4 cellular contexts compared by ENCODE assay signal in the genomic region with DNA sequence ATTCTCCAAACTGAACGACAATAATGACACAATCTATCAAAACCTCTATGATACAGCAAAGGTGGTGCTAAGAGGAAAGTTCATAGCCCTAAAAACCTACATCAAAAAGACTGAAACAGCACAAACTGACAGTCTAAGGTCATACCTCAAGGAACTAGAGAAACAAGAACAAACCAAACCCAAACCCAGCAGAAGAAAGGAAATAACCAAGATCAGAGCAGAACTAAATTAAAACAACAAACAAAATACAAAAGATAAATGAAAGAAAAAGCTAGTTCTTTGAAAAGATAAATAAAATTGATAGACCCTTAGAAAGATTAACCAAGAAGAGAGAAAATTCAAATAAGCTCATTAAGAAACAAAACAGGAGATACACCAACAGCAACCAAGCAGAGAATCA.
DNase-seq lines count a peak whose midpoint lies in the region; ATAC-seq, FAIRE-seq and TF ChIP-seq lines count a peak whose summit lies in the region.
"Not testable (repeated sequence)": the region's sequence is repeated elsewhere in the genome, so short reads cannot be mapped to it uniquely, and the experiment has no call there.

No MANE protein-coding gene starts in this region.

- not testable (repeated sequence) for H3K4me3 ChIP-seq in HepG2 (replicated peaks in 1 of 3; ENCODE audit: insufficient read depth in 1 of 3, low read depth in 2 of 3, low read length in 3 of 3)

- H3K27ac ChIP-seq in HepG2 (ENCODE audit: extremely low read length, insufficient read depth, low read length), result not testable (repeated sequence)

- BruUV-seq in HepG2 (replicated peaks; lab: Mats Ljungman, UMichigan), result not testable (repeated sequence)

- not testable (repeated sequence) for TF ChIP-seq CTCF in HepG2 (CRISPR knock-in tag; IDR thresholded peaks at IDR 0.05)

- not testable (repeated sequence) for H3K27me3 Mint-ChIP-seq in T-helper 2 cell treated with Interferon-gamma antibody and Interleukin-4, amounts not matched to agents 5 μg/mL and 100 μg/mL, for 36 hours (ENCODE audit: low read depth); activated T-helper 1 cell treated with anti-CD3 and anti-CD28 coated beads, Interleukin-12 subunit alpha, Interleukin-12 subunit beta, Interleukin-2, Interleukin-4 antibody, amounts not matched to agents 30 ng/mL and 10 ng/mL and 1 ng/mL, durations not matched to agents 14 hours and 24 hours and 36 hours (ENCODE audit: insufficient read depth); activated naive CD8-positive, alpha-beta T cell treated with anti-CD3 and anti-CD28 coated beads, Interleukin-2, amount 10 ng/mL, durations not matched to agents 7 days and 5 days

- TF ChIP-seq POLR2A in HepG2 (IDR thresholded peaks at IDR 0.05; ENCODE audit: insufficient read depth in 1 of 2, low read depth in 2 of 2, low read length in 2 of 2), result not testable (repeated sequence)

- not testable (repeated sequence) for TF ChIP-seq EP300 in HepG2 (IDR thresholded peaks at IDR 0.05; ENCODE audit: low read depth in 2 of 2, low read length in 2 of 2); HepG2 (CRISPR knock-in tag; IDR thresholded peaks at IDR 0.05; ENCODE audit: borderline replicate concordance)

- CTCF ChIA-PET in HepG2 (lab: Yijun Ruan, JAX; ENCODE audit: low intra/inter-chr PET ratio, low total read pairs), result not testable (repeated sequence)

- peak overlapping the region; percentile 22 for H3K27ac Mint-ChIP-seq in T-helper 2 cell treated with Interferon-gamma antibody and Interleukin-4, amounts not matched to agents 5 μg/mL and 100 μg/mL, for 36 hours
- peak overlapping the region; percentile 5 for H3K27ac Mint-ChIP-seq in activated T-helper 1 cell treated with anti-CD3 and anti-CD28 coated beads, Interleukin-12 subunit alpha, Interleukin-12 subunit beta, Interleukin-2, Interleukin-4 antibody, amounts not matched to agents 30 ng/mL and 10 ng/mL and 1 ng/mL, durations not matched to agents 14 hours and 24 hours and 36 hours
- peak overlapping the region; percentile 42 for H3K27ac Mint-ChIP-seq in activated naive CD8-positive, alpha-beta T cell treated with anti-CD3 and anti-CD28 coated beads, Interleukin-2, amount 10 ng/mL, durations not matched to agents 7 days and 5 days

- TF ChIP-seq RAD21 in HepG2 (CRISPR knock-in tag; IDR thresholded peaks at IDR 0.05), result not testable (repeated sequence)

- 96% methylated on average over 1 of the region's 1 CpG for WGBS in HepG2 (ENCODE audit: low lambda C conversion rate)

- not testable (repeated sequence) for H3K9me3 Mint-ChIP-seq in T-helper 2 cell treated with Interferon-gamma antibody and Interleukin-4, amounts not matched to agents 5 μg/mL and 100 μg/mL, for 36 hours; activated T-helper 1 cell treated with anti-CD3 and anti-CD28 coated beads, Interleukin-12 subunit alpha, Interleukin-12 subunit beta, Interleukin-2, Interleukin-4 antibody, amounts not matched to agents 30 ng/mL and 10 ng/mL and 1 ng/mL, durations not matched to agents 14 hours and 24 hours and 36 hours; activated naive CD8-positive, alpha-beta T cell treated with anti-CD3 and anti-CD28 coated beads, Interleukin-2, amount 10 ng/mL, durations not matched to agents 7 days and 5 days

- H3K27me3 ChIP-seq in HepG2 (ENCODE audit: control insufficient read depth in 1 of 2, insufficient read depth in 2 of 2, low read length in 2 of 2), result not testable (repeated sequence)

- H2AFZ ChIP-seq in HepG2 (ENCODE audit: low read length), result not testable (repeated sequence)

- H3K4me3 Mint-ChIP-seq in T-helper 2 cell treated with Interferon-gamma antibody and Interleukin-4, amounts not matched to agents 5 μg/mL and 100 μg/mL, for 36 hours; activated T-helper 1 cell treated with anti-CD3 and anti-CD28 coated beads, Interleukin-12 subunit alpha, Interleukin-12 subunit beta, Interleukin-2, Interleukin-4 antibody, amounts not matched to agents 30 ng/mL and 10 ng/mL and 1 ng/mL, durations not matched to agents 14 hours and 24 hours and 36 hours: not testable (repeated sequence)
- H3K4me3 Mint-ChIP-seq in activated naive CD8-positive, alpha-beta T cell treated with anti-CD3 and anti-CD28 coated beads, Interleukin-2, amount 10 ng/mL, durations not matched to agents 7 days and 5 days, result peak overlapping the region; percentile 23

- DNase-seq in T-helper 2 cell treated with Interferon-gamma antibody and Interleukin-4, amounts not matched to agents 5 μg/mL and 100 μg/mL, for 36 hours (ENCODE audit: low spot score); activated T-helper 1 cell treated with anti-CD3 and anti-CD28 coated beads, Interleukin-12 subunit alpha, Interleukin-12 subunit beta, Interleukin-2, Interleukin-4 antibody, amounts not matched to agents 30 ng/mL and 10 ng/mL and 1 ng/mL, durations not matched to agents 14 hours and 24 hours and 36 hours (ENCODE audit: low spot score); activated naive CD8-positive, alpha-beta T cell treated with anti-CD3 and anti-CD28 coated beads, Interleukin-2, amount 10 ng/mL, durations not matched to agents 7 days and 5 days; HepG2 (ENCODE audit: low spot score): not testable (repeated sequence)

- not testable (repeated sequence) for H3K4me2 ChIP-seq in HepG2 (ENCODE audit: low read depth, low read length)

- peaks cover 48% of the 10 kb centered on the region for H3K36me3 Mint-ChIP-seq in T-helper 2 cell treated with Interferon-gamma antibody and Interleukin-4, amounts not matched to agents 5 μg/mL and 100 μg/mL, for 36 hours (ENCODE audit: low read depth)
- H3K36me3 Mint-ChIP-seq in activated T-helper 1 cell treated with anti-CD3 and anti-CD28 coated beads, Interleukin-12 subunit alpha, Interleukin-12 subunit beta, Interleukin-2, Interleukin-4 antibody, amounts not matched to agents 30 ng/mL and 10 ng/mL and 1 ng/mL, durations not matched to agents 14 hours and 24 hours and 36 hours (ENCODE audit: low read depth), result peaks cover 44% of the 10 kb centered on the region
- H3K36me3 Mint-ChIP-seq in activated naive CD8-positive, alpha-beta T cell treated with anti-CD3 and anti-CD28 coated beads, Interleukin-2, amount 10 ng/mL, durations not matched to agents 7 days and 5 days, result peaks cover 51% of the 10 kb centered on the region

- H3K4me1 Mint-ChIP-seq in T-helper 2 cell treated with Interferon-gamma antibody and Interleukin-4, amounts not matched to agents 5 μg/mL and 100 μg/mL, for 36 hours (ENCODE audit: low read depth), result peaks cover 16% of the 10 kb centered on the region
- H3K4me1 Mint-ChIP-seq in activated T-helper 1 cell treated with anti-CD3 and anti-CD28 coated beads, Interleukin-12 subunit alpha, Interleukin-12 subunit beta, Interleukin-2, Interleukin-4 antibody, amounts not matched to agents 30 ng/mL and 10 ng/mL and 1 ng/mL, durations not matched to agents 14 hours and 24 hours and 36 hours (ENCODE audit: low read depth), result peaks cover 30% of the 10 kb centered on the region
- H3K4me1 Mint-ChIP-seq in activated naive CD8-positive, alpha-beta T cell treated with anti-CD3 and anti-CD28 coated beads, Interleukin-2, amount 10 ng/mL, durations not matched to agents 7 days and 5 days, result peaks cover 12% of the 10 kb centered on the region

- not testable (repeated sequence) for ATAC-seq in activated naive CD8-positive, alpha-beta T cell treated with anti-CD3 and anti-CD28 coated beads, Interleukin-2, amount 10 ng/mL, durations not matched to agents 7 days and 5 days (ENCODE audit: low read depth); HepG2

- not testable (repeated sequence) for H3K4me1 ChIP-seq in HepG2 (ENCODE audit: insufficient read depth, low read length)

- H3K9me3 ChIP-seq in HepG2 (ENCODE audit: low read length), result not testable (repeated sequence)

- FAIRE-seq in HepG2 (lab: Jason Lieb, UNC), result not testable (repeated sequence)

- in situ Hi-C loops in HepG2 (cut with HindIII; ENCODE audit: extremely low pct_ligation_motif_present, low pct_unique_long_range_greater_than_20kb), result not testable (repeated sequence)

- H3K79me2 ChIP-seq in HepG2 (ENCODE audit: insufficient read depth, low read length), result not testable (repeated sequence)

- not testable (repeated sequence) for H3K9ac ChIP-seq in HepG2 (ENCODE audit: insufficient read depth, low read depth, low read length)

- POLR2A ChIA-PET in activated naive CD8-positive, alpha-beta T cell treated with anti-CD3 and anti-CD28 coated beads, Interleukin-2, amount 10 ng/mL, durations not matched to agents 7 days and 5 days (lab: Charles Lee); HepG2 (lab: Yijun Ruan, JAX): not testable (repeated sequence)

- intact Hi-C loops in activated T-helper 1 cell treated with anti-CD3 and anti-CD28 coated beads, Interleukin-12 subunit alpha, Interleukin-12 subunit beta, Interleukin-2, Interleukin-4 antibody, amounts not matched to agents 30 ng/mL and 10 ng/mL and 1 ng/mL, durations not matched to agents 14 hours and 24 hours and 36 hours (cut with micrococcal nuclease); HepG2 (cut with micrococcal nuclease; ENCODE audit: unreplicated experiment): not testable (repeated sequence)

- not testable (repeated sequence) for H4K20me1 ChIP-seq in HepG2 (ENCODE audit: insufficient read depth, low read length)

- peaks cover 14 to 67% of the 10 kb centered on the region in 2 experiments for H3K36me3 ChIP-seq in HepG2 (replicated peaks in 1 of 2; ENCODE audit: control insufficient read depth in 1 of 2, insufficient read depth in 2 of 2, low read length in 2 of 2)

TF ChIP-seq in HepG2, 621 proteins besides CTCF, POLR2A, EP300 and RAD21 (continues in another document):
- TF ChIP-seq PLRG1 (conservative IDR thresholded peaks at IDR 0.05) (peak; percentile 80; the same call in 1 of the 2 replicates), PHB2 (IDR thresholded peaks at IDR 0.05; ENCODE audit: partially characterized antibody) (peak; percentile 63), ZFP90 (CRISPR knock-in tag; IDR thresholded peaks at IDR 0.05; ENCODE audit: borderline replicate concordance) (0 out of 2 replicates have a peak, but pooled peaks have one; percentile 12), ATF7 (IDR thresholded peaks at IDR 0.05) (peak; percentile 20; the same call in 1 of the 2 replicates)
- not testable (repeated sequence) for TF ChIP-seq ATF7 (CRISPR knock-in tag; IDR thresholded peaks at IDR 0.05)
